In the genomic region with DNA sequence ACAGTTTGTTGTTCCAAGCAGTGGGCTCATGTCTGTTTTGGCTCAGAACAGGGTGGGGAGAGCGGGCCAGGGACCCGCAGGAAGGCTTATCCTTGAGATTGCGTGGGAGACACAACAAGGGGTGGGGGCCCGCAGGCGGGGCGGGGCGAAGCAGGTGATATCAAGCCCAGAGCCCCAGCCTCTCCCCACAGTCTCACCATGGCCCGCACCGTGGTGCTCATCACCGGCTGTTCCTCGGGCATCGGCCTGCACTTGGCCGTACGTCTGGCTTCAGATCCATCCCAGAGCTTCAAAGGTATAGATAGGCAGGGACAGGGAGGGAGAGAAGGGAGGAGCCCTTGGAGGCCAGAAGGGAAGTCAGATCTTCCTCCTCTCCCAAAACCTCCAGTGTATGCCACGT, we compare ENCODE assay signal across 8 cellular contexts. TPM values are rescaled to one million over a fixed set of nuclear protein-coding genes. Genes with fewer than 3 reads are reported as not detected.
DNase-seq lines count a peak whose midpoint lies in the region; ATAC-seq and TF ChIP-seq lines count a peak whose summit lies in the region.
"Not testable (repeated sequence)": the region's sequence is repeated elsewhere in the genome, so short reads cannot be mapped to it uniquely, and the experiment has no call there.

A gene with protein sequence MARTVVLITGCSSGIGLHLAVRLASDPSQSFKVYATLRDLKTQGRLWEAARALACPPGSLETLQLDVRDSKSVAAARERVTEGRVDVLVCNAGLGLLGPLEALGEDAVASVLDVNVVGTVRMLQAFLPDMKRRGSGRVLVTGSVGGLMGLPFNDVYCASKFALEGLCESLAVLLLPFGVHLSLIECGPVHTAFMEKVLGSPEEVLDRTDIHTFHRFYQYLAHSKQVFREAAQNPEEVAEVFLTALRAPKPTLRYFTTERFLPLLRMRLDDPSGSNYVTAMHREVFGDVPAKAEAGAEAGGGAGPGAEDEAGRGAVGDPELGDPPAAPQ (plus strand): TSS at position 188 of the 400 bp plus-strand sequence. CDS start 11 bp downstream, at position 199.

- H3F3A ChIP-seq in Loucy (ENCODE audit: low read depth) = not testable (repeated sequence)

- not testable (repeated sequence) for H3K9me2 ChIP-seq in Loucy (replicated peaks; ENCODE audit: low read depth, low read length)

- peak within 1 kb of the TSS; percentile 87 for H3K4me2 ChIP-seq in Loucy (ENCODE audit: low read depth, low read length, poor library complexity, severe bottlenecking)

- intact Hi-C loops in Caco-2 (cut with micrococcal nuclease; ENCODE audit: unreplicated experiment); activated CD4-positive, alpha-beta memory T cell treated with anti-CD3 and anti-CD28 coated beads for 36 hours (cut with micrococcal nuclease); breast epithelium (cut with DNase I; ENCODE audit: low total_unique reads): not testable (repeated sequence)

- H4K20me1 ChIP-seq in Loucy (ENCODE audit: insufficient read depth, low read length, poor library complexity, severe bottlenecking) = peaks cover 11% of the 10 kb centered on the region

- not testable (repeated sequence) for H3K4me1 ChIP-seq in Caco-2, breast epithelium
- H3K4me1 ChIP-seq in Loucy (ENCODE audit: insufficient read depth, low read length, poor library complexity, severe bottlenecking) = peaks cover 11% of the 10 kb centered on the region

- H3K9me3 Mint-ChIP-seq in Caco-2 (ENCODE audit: unreplicated experiment); activated CD4-positive, alpha-beta memory T cell treated with anti-CD3 and anti-CD28 coated beads for 36 hours; memory B cell; progenitor cell of endocrine pancreas (ENCODE audit: low read depth); type B pancreatic cell: not testable (repeated sequence)

- H3K27ac Mint-ChIP-seq in Caco-2 (ENCODE audit: unreplicated experiment) = peak within 1 kb of the TSS; percentile 94
- peak within 1 kb of the TSS; percentile 13 for H3K27ac Mint-ChIP-seq in activated CD4-positive, alpha-beta memory T cell treated with anti-CD3 and anti-CD28 coated beads for 36 hours
- peak within 1 kb of the TSS; percentile 97 for H3K27ac Mint-ChIP-seq in memory B cell
- peak within 1 kb of the TSS; percentile 94 for H3K27ac Mint-ChIP-seq in progenitor cell of endocrine pancreas
- not testable (repeated sequence) for H3K27ac Mint-ChIP-seq in type B pancreatic cell

- peaks cover 30% of the 10 kb centered on the region for H3K36me3 Mint-ChIP-seq in Caco-2 (ENCODE audit: insufficient read depth, unreplicated experiment)
- not testable (repeated sequence) for H3K36me3 Mint-ChIP-seq in activated CD4-positive, alpha-beta memory T cell treated with anti-CD3 and anti-CD28 coated beads for 36 hours; memory B cell; progenitor cell of endocrine pancreas (ENCODE audit: insufficient read depth); type B pancreatic cell

- not testable (repeated sequence) for BruUV-seq in Caco-2 (replicated peaks; lab: Mats Ljungman, UMichigan)

- not testable (repeated sequence) for TF ChIP-seq CTCF in Caco-2 (IDR thresholded peaks at IDR 0.05; ENCODE audit: insufficient read depth in 1 of 2, low read depth in 1 of 2, low read length in 1 of 2, severe bottlenecking in 1 of 2, unreplicated experiment in 1 of 2); Loucy (conservative IDR thresholded peaks at IDR 0.05; ENCODE audit: low read length); breast epithelium (IDR thresholded peaks at IDR 0.05); fibroblast of mammary gland (conservative IDR thresholded peaks at IDR 0.05; ENCODE audit: control insufficient read depth, insufficient read depth, low read depth, low read length); progenitor cell of endocrine pancreas (IDR thresholded peaks at IDR 0.05; ENCODE audit: unreplicated experiment); type B pancreatic cell (conservative IDR thresholded peaks at IDR 0.05)

- POLR2A ChIA-PET in Caco-2 (lab: Charles Lee) = interaction anchor here (1.1 kb wide), 1 partner anchor 17 kb away, joined by 3 read pairs; a partner anchor contains a TSS
- POLR2A ChIA-PET in activated CD4-positive, alpha-beta memory T cell treated with anti-CD3 and anti-CD28 coated beads for 36 hours (lab: Charles Lee) = interaction anchor here (0.9 kb wide), 1 partner anchor 10 kb away, joined by 3 read pairs; no protein-coding TSS in a partner anchor

- not testable (repeated sequence) for TF ChIP-seq POLR2A in breast epithelium (IDR thresholded peaks at IDR 0.05)

- CTCF ChIA-PET in Caco-2 (lab: Charles Lee); activated CD4-positive, alpha-beta memory T cell treated with anti-CD3 and anti-CD28 coated beads for 36 hours (lab: Charles Lee): not testable (repeated sequence)

- H3K4me1 Mint-ChIP-seq in Caco-2 (ENCODE audit: low read depth, unreplicated experiment); progenitor cell of endocrine pancreas (ENCODE audit: low read depth): not testable (repeated sequence)
- peaks cover 15% of the 10 kb centered on the region for H3K4me1 Mint-ChIP-seq in activated CD4-positive, alpha-beta memory T cell treated with anti-CD3 and anti-CD28 coated beads for 36 hours (ENCODE audit: low read depth)
- H3K4me1 Mint-ChIP-seq in memory B cell (peaks cover 34% of the 10 kb centered on the region), type B pancreatic cell (ENCODE audit: unreplicated experiment) (peaks cover 13% of the 10 kb centered on the region)

- H3K27ac ChIP-seq in breast epithelium = peak within 1 kb of the TSS; percentile 91 to 94

- H3K9ac ChIP-seq in Loucy (ENCODE audit: low read depth, low read length, poor library complexity, severe bottlenecking) = peak within 1 kb of the TSS; percentile 88

- H3K79me2 ChIP-seq in Loucy (ENCODE audit: insufficient read depth, low read length) = peaks cover 29% of the 10 kb centered on the region

- not testable (repeated sequence) for H3K27me3 ChIP-seq in Caco-2 (replicated peaks; ENCODE audit: control insufficient read depth, insufficient read depth, low read length); Loucy (ENCODE audit: insufficient read depth, low read length, poor library complexity, severe bottlenecking); breast epithelium

- not testable (repeated sequence) for ATAC-seq in memory B cell (ENCODE audit: low read depth)

- H3K9me3 ChIP-seq in Caco-2; Loucy (ENCODE audit: insufficient read depth, low read depth, low read length); breast epithelium: not testable (repeated sequence)

- H3K4me3 Mint-ChIP-seq in Caco-2 (ENCODE audit: unreplicated experiment) (peak within 1 kb of the TSS; percentile 97), memory B cell (peak within 1 kb of the TSS; percentile 98), progenitor cell of endocrine pancreas (ENCODE audit: low read depth) (peak within 1 kb of the TSS; percentile 88), type B pancreatic cell (peak within 1 kb of the TSS; percentile 92)
- H3K4me3 Mint-ChIP-seq in activated CD4-positive, alpha-beta memory T cell treated with anti-CD3 and anti-CD28 coated beads for 36 hours = peak within 1 kb of the TSS; percentile 87

- DNase-seq in Caco-2; activated CD4-positive, alpha-beta memory T cell treated with anti-CD3 and anti-CD28 coated beads for 36 hours; breast epithelium (ENCODE audit: low spot score in 2 of 2); fibroblast of mammary gland (ENCODE audit: low read depth); memory B cell (ENCODE audit: low spot score in 2 of 2); progenitor cell of endocrine pancreas (ENCODE audit: low spot score, unreplicated experiment); type B pancreatic cell (ENCODE audit: extremely low spot score, unreplicated experiment): not testable (repeated sequence)

- not testable (repeated sequence) for H3K36me3 ChIP-seq in Caco-2 (ENCODE audit: control insufficient read depth, insufficient read depth, low read length); Loucy (ENCODE audit: insufficient read depth, low read length); breast epithelium

- H3K27me3 Mint-ChIP-seq in Caco-2 (ENCODE audit: insufficient read depth, unreplicated experiment); activated CD4-positive, alpha-beta memory T cell treated with anti-CD3 and anti-CD28 coated beads for 36 hours; memory B cell; progenitor cell of endocrine pancreas; type B pancreatic cell: not testable (repeated sequence)

- not testable (repeated sequence) for H2AFZ ChIP-seq in Loucy (ENCODE audit: low read length)

- H3K4me3 ChIP-seq in Caco-2 (ENCODE audit: low read depth, low read length) = peak within 1 kb of the TSS; percentile 88
- H3K4me3 ChIP-seq in Loucy (ENCODE audit: low read length, poor library complexity, severe bottlenecking) = peak within 1 kb of the TSS; percentile 98
- H3K4me3 ChIP-seq in breast epithelium = peak within 1 kb of the TSS; percentile 74 to 87 (median 75)
- peak within 1 kb of the TSS; percentile 82 for H3K4me3 ChIP-seq in fibroblast of mammary gland (ENCODE audit: control insufficient read depth, low read depth, low read length)

RNA-seq across cellular contexts. Expression of the gene that starts here (rescaled TPM):
- 2.3 and 4.0 TPM in 2 replicates for total RNA-seq in Caco-2 (2022)
- under 1 TPM; 0.44 to 0.52 TPM for total RNA-seq in activated CD4-positive, alpha-beta memory T cell treated with anti-CD3 and anti-CD28 coated beads for 36 hours
- total RNA-seq in breast epithelium = 1 to 10 TPM; 1.2 to 5.6 (median 1.8) TPM
- 1.4 and 2.4 TPM in 2 replicates for total RNA-seq in progenitor cell of endocrine pancreas
- 2.2 and 2.7 TPM in 2 replicates for total RNA-seq in type B pancreatic cell (ENCODE audit: low replicate concordance)
